18 cellular contexts compared by ENCODE assay signal in genomic region chr16:57427824-57428223, GRCh38. TPM values are rescaled to one million over a fixed set of nuclear protein-coding genes. Genes with fewer than 3 reads are reported as not detected.
"Had no signal": no experiment of that assay in that cellular context is flagged by ENCODE, and none has a peak within 500 bp of the region (broad histone marks: within the 10 kb centered on the region; RNA-seq: fewer than 3 reads in every experiment).

No MANE protein-coding gene starts in this region.

- H3K27me3 ChIP-seq: thyroid gland had no signal

- DNase-seq: activated CD4-positive, alpha-beta T cell treated with anti-CD3 and anti-CD28 coated beads, Interleukin-2, amount 50 U/mL, for 4 hours; activated CD4-positive, CD25-positive, alpha-beta regulatory T cell treated with anti-CD3 and anti-CD28 coated beads, Interleukin-2, amount 50 U/mL, for 72 hours; activated naive CD4-positive, alpha-beta T cell treated with anti-CD3 and anti-CD28 coated beads, Interleukin-2, amount 10 ng/mL, durations not matched to agents 7 days and 5 days; activated T-cell treated with anti-CD3 and anti-CD28 coated beads, Interleukin-2, amount 50 U/mL, for 1 hour; glutamatergic neuron; hypothalamus; left ventricle myocardium inferior; stimulated activated naive B cell treated with anti-CD40 and anti-IgM and Interleukin-4, amounts not matched to agents 10 μg/mL and 1 μg/mL and 100 μg/mL, for 72 hours; SW 1271; thyroid gland had no signal

- H3K27ac ChIP-seq: left ventricle myocardium inferior, thyroid gland had no signal

- H3K9me3 ChIP-seq: left ventricle myocardium inferior, thyroid gland had no signal

- ATAC-seq: stimulated activated naive B cell treated with anti-CD40 and anti-IgM and Interleukin-4, amounts not matched to agents 10 μg/mL and 1 μg/mL and 100 μg/mL, for 72 hours had no signal

- H3K4me3 ChIP-seq: left ventricle myocardium inferior, thyroid gland had no signal

RNA-seq across cellular contexts. Expression of gene CCL17, which starts 23.3 kb away (rescaled TPM):
- total RNA-seq: astrocyte; bronchial epithelial cell; chondrocyte; dermis microvascular lymphatic vessel endothelial cell; kidney epithelial cell; left ventricle myocardium inferior; osteocyte; T-helper 2 cell treated with Interferon-gamma antibody and Interleukin-4, amounts not matched to agents 100 ng/mL and 5 ng/mL, for 36 hours; thyroid gland; urinary bladder had no signal

RNA-seq across cellular contexts. Expression of gene CX3CL1, which starts 55.5 kb away (rescaled TPM):
- total RNA-seq: bronchial epithelial cell; T-helper 2 cell treated with Interferon-gamma antibody and Interleukin-4, amounts not matched to agents 100 ng/mL and 5 ng/mL, for 36 hours had no signal
